ENCODE assay signal across 9 cellular contexts in the genomic region with DNA sequence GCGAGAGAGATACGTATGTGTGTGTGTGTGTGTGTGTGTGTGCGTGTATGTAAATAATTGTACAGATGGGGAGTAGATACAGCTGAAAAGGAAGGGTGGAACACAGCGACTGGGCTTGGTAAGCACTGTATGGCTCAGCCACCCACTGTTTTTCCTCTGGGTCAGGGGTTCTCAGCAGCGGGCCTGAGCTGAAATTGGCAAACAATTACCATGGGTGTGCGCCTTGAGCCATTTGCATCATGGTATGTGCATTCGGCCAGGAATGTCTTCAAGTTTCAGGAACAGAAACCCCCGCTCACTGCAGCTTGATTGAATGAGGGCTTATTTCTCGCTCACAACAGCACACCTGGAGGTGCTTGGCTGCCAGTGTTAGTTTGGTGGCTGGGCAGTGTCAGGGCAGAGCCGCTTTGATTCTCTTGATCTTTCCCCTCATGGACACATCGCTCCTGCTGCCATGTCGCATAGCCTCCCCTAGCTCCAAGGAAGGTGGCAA.
DNase-seq lines count a peak whose midpoint lies in the region; ATAC-seq and TF ChIP-seq lines count a peak whose summit lies in the region.
"Had no signal": no experiment of that assay in that cellular context is flagged by ENCODE, and none has a peak within 500 bp of the region (broad histone marks: within the 10 kb centered on the region; RNA-seq: fewer than 3 reads in every experiment).

No MANE protein-coding gene starts in this region.

- H3K27ac Mint-ChIP-seq in activated naive CD4-positive, alpha-beta T cell treated with anti-CD3 and anti-CD28 coated beads for 36 hours: no peak overlapping the region

- peak; percentile 37 for TF ChIP-seq CTCF in GM06990 (IDR thresholded peaks at IDR 0.05; ENCODE audit: insufficient read depth, low read length, poor library complexity, severe bottlenecking)

- H3K4me1 Mint-ChIP-seq in activated naive CD4-positive, alpha-beta T cell treated with anti-CD3 and anti-CD28 coated beads for 36 hours (ENCODE audit: low read depth): peaks cover 6% of the 10 kb centered on the region

- no peaks in the 10 kb centered on the region for H3K27me3 Mint-ChIP-seq in activated naive CD4-positive, alpha-beta T cell treated with anti-CD3 and anti-CD28 coated beads for 36 hours (ENCODE audit: low read depth)
- H3K27me3 Mint-ChIP-seq: naive thymus-derived CD8-positive, alpha-beta T cell had no signal

- CTCF ChIA-PET in activated naive CD4-positive, alpha-beta T cell treated with anti-CD3 and anti-CD28 coated beads for 36 hours (lab: Charles Lee): no interaction called here

- no peak overlapping the region for H3K4me3 Mint-ChIP-seq in activated naive CD4-positive, alpha-beta T cell treated with anti-CD3 and anti-CD28 coated beads for 36 hours

- peak; percentile 62 for ATAC-seq in GM21360 (IDR thresholded peaks at IDR 0.05; ENCODE audit: unreplicated experiment)
- peak; percentile 42 for ATAC-seq in HG03457 (IDR thresholded peaks at IDR 0.05; ENCODE audit: unreplicated experiment)
- ATAC-seq in HG03565 (IDR thresholded peaks at IDR 0.05; ENCODE audit: unreplicated experiment): no peak

- peaks cover 2% of the 10 kb centered on the region; the same call in 1 of the 2 replicates for H3K36me3 ChIP-seq in GM06990 (ENCODE audit: control insufficient read depth, insufficient read depth, low read length)

- H3K27me3 ChIP-seq in GM06990 (replicated peaks; ENCODE audit: control insufficient read depth, insufficient read depth, low read length): no peaks in the 10 kb centered on the region

- peak overlapping the region; percentile 18 for H3K4me3 ChIP-seq in GM06990 (replicated peaks; ENCODE audit: low read depth, low read length)

- H3K9me3 Mint-ChIP-seq in activated naive CD4-positive, alpha-beta T cell treated with anti-CD3 and anti-CD28 coated beads for 36 hours: peaks cover 4% of the 10 kb centered on the region

- intact Hi-C loops in activated naive CD4-positive, alpha-beta T cell treated with anti-CD3 and anti-CD28 coated beads for 36 hours (cut with micrococcal nuclease): no loop called here

- peaks cover 11% of the 10 kb centered on the region for H3K36me3 Mint-ChIP-seq in activated naive CD4-positive, alpha-beta T cell treated with anti-CD3 and anti-CD28 coated beads for 36 hours (ENCODE audit: low read depth)

- DNase-seq in GM06990 (ENCODE audit: extremely low read depth, insufficient read length) (peak; percentile 79), dermis blood vessel endothelial cell (peak; percentile 67), NCI-H2196 (lab: John Stamatoyannopoulos, UW; ENCODE audit: unreplicated experiment) (no peak)
- no peak for DNase-seq in activated CD8-positive, alpha-beta memory T cell treated with anti-CD3 and anti-CD28 coated beads, Interleukin-2, amount 50 U/mL, for 48 hours
- DNase-seq in activated naive CD4-positive, alpha-beta T cell treated with anti-CD3 and anti-CD28 coated beads for 36 hours: no peak
- DNase-seq: naive thymus-derived CD8-positive, alpha-beta T cell had no signal

Comparison
In these comparisons a context has a peak if more than half of its experiments do, and no peak if none do; other contexts are left out.
1. DNase-seq: peak in GM06990 (single experiment) and dermis blood vessel endothelial cell (single experiment); none in NCI-H2196 (single experiment), activated CD8-positive, alpha-beta memory T cell treated with anti-CD3 and anti-CD28 coated beads, Interleukin-2, amount 50 U/mL, for 48 hours (single experiment) and activated naive CD4-positive, alpha-beta T cell treated with anti-CD3 and anti-CD28 coated beads for 36 hours (single experiment).